ENCODE assay signal across 13 cellular contexts in genomic region chr12:65532744-65533143, GRCh38.
DNase-seq lines count a peak whose midpoint lies in the region; ATAC-seq and TF ChIP-seq lines count a peak whose summit lies in the region.
"Had no signal": no experiment of that assay in that cellular context is flagged by ENCODE, and none has a peak within 500 bp of the region (broad histone marks: within the 10 kb centered on the region; RNA-seq: fewer than 3 reads in every experiment).

No MANE protein-coding gene starts in this region.

- H3K4me3 ChIP-seq in epithelial cell of esophagus (ENCODE audit: low read length) (no peak overlapping the region), retinal pigment epithelial cell (ENCODE audit: low read length) (no peak overlapping the region)
- H3K4me3 ChIP-seq: esophagus muscularis mucosa had no signal

- no peak for TF ChIP-seq CTCF in epithelial cell of esophagus (IDR thresholded peaks at IDR 0.05; ENCODE audit: insufficient read depth, low read depth, low read length, missing control alignments)
- TF ChIP-seq CTCF in retinal pigment epithelial cell (conservative IDR thresholded peaks at IDR 0.05; ENCODE audit: low read depth, low read length), result no peak

- no peak overlapping the region for H3K27ac ChIP-seq in caudate nucleus (ENCODE audit: low read depth, low read length)
- H3K27ac ChIP-seq: esophagus muscularis mucosa had no signal

- DNase-seq in GM04503 (ENCODE audit: low read depth), result peak; percentile 37
- peak; percentile 48 for DNase-seq in NCI-H1048 (lab: John Stamatoyannopoulos, UW)
- peak; percentile 50 for DNase-seq in epithelial cell of esophagus (ENCODE audit: low read depth)
- peak; percentile 60 for DNase-seq in retinal pigment epithelial cell (ENCODE audit: low read depth)
- no peak for DNase-seq in caudate nucleus (lab: John Stamatoyannopoulos, UW)
- no peak for DNase-seq in anterior cingulate cortex (lab: John Stamatoyannopoulos, UW)
- DNase-seq: activated CD4-positive, alpha-beta T cell treated with anti-CD3 and anti-CD28 coated beads, Interleukin-2, amount 10 ng/mL, durations not matched to agents 7 days and 5 days; activated naive CD8-positive, alpha-beta T cell treated with anti-CD3 and anti-CD28 coated beads, Interleukin-2, amount 10 ng/mL, durations not matched to agents 7 days and 5 days; NCI-H1092 treated with DMSO at 0.1 percent for 48 hours; RPMI8226 had no signal

- no peak for ATAC-seq in GM19023 (IDR thresholded peaks at IDR 0.05; ENCODE audit: unreplicated experiment)
- no peak for ATAC-seq in GM18517 (IDR thresholded peaks at IDR 0.05; ENCODE audit: unreplicated experiment)

Comparison
In these comparisons a context has a peak if more than half of its experiments do, and no peak if none do; other contexts are left out.
1. DNase-seq: peak in GM04503 (single experiment), NCI-H1048 (single experiment), epithelial cell of esophagus (single experiment) and retinal pigment epithelial cell (single experiment); none in caudate nucleus (0 of 61) and anterior cingulate cortex (0 of 58).